In the genomic region with DNA sequence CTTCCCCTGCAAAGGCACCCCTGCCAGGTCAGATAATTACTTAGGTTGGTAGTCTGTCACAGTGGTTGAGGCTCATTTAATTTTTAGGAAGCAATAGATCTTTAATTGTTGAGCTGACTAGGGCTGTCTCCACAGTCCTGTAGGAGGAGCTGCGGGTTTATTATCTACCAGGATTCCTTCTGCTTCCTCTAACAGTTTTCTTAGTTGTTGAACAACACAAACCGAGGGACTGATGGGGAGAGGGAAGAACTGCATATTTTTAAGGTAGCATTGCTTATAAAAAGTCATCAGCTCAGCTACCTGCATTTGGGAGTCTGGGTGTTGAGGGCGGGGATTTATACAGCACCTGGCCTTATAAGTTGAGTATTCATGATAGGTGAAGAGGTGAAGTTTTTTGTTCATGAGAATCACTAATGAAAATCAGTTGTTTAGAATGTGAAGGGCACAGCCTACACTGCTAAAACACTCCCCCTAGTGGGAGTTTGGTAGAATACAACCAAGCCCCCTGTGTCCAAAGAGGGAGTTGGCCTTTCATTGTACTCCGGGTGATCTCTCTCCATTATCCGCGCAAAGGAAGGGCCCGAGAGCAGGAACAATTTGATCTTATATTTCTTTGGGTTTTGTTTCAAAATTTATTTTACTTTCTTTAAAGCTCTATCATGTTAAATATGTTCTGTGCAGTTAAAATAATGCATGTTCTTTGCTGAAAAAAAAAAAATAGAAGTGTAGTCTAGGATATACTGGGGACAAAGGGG, we compare ENCODE assay signal across 8 cellular contexts.
DNase-seq lines count a peak whose midpoint lies in the region; ATAC-seq and TF ChIP-seq lines count a peak whose summit lies in the region.

No MANE protein-coding gene starts in this region.

- TF ChIP-seq CTCF in cardiac muscle cell (IDR thresholded peaks at IDR 0.05; ENCODE audit: low read depth, low read length), result peak; percentile 84

- no peak for DNase-seq in activated CD4-positive, CD25-positive, alpha-beta regulatory T cell (lab: John Stamatoyannopoulos, UW)
- DNase-seq in HuH-7.5 (ENCODE audit: low spot score) (peak; percentile 61), OCI-M2 (lab: John Stamatoyannopoulos, UW; ENCODE audit: unreplicated experiment) (peak; percentile 96), cardiac muscle cell (ENCODE audit: low read depth in 1 of 2, low spot score in 1 of 2) (peak; percentile 75 to 77), putamen (ENCODE audit: low spot score) (peak; percentile 41)
- DNase-seq in activated naive CD8-positive, alpha-beta T cell treated with anti-CD3 and anti-CD28 coated beads, Interleukin-2, amount 10 ng/mL, durations not matched to agents 7 days and 5 days, result no peak

- H3K27ac ChIP-seq in cardiac muscle cell, result peak overlapping the region; percentile 31

- H3K4me1 Mint-ChIP-seq in activated naive CD8-positive, alpha-beta T cell treated with anti-CD3 and anti-CD28 coated beads, Interleukin-2, amount 10 ng/mL, durations not matched to agents 7 days and 5 days, result peaks cover 11% of the 10 kb centered on the region

- peaks cover 7% of the 10 kb centered on the region for H3K36me3 Mint-ChIP-seq in activated naive CD8-positive, alpha-beta T cell treated with anti-CD3 and anti-CD28 coated beads, Interleukin-2, amount 10 ng/mL, durations not matched to agents 7 days and 5 days

- H3K4me1 ChIP-seq in cardiac muscle cell (ENCODE audit: low read depth), result peaks cover 10% of the 10 kb centered on the region

- H3K4me3 Mint-ChIP-seq in activated naive CD8-positive, alpha-beta T cell treated with anti-CD3 and anti-CD28 coated beads, Interleukin-2, amount 10 ng/mL, durations not matched to agents 7 days and 5 days, result no peak overlapping the region

- no peaks in the 10 kb centered on the region for H3K27me3 ChIP-seq in cardiac muscle cell

- H3K4me3 ChIP-seq in cardiac muscle cell, result no peak overlapping the region

- H3K36me3 ChIP-seq in cardiac muscle cell, result no peaks in the 10 kb centered on the region

- H3K27ac Mint-ChIP-seq in activated naive CD8-positive, alpha-beta T cell treated with anti-CD3 and anti-CD28 coated beads, Interleukin-2, amount 10 ng/mL, durations not matched to agents 7 days and 5 days, result no peak overlapping the region

- H3K9me3 ChIP-seq in cardiac muscle cell (ENCODE audit: low read depth), result no peaks in the 10 kb centered on the region

- POLR2A ChIA-PET in activated naive CD8-positive, alpha-beta T cell treated with anti-CD3 and anti-CD28 coated beads, Interleukin-2, amount 10 ng/mL, durations not matched to agents 7 days and 5 days (lab: Charles Lee), result interaction anchor here (0.6 to 1.0 kb wide), 4 partner anchors 392 to 487 kb away, joined by 3 to 5 read pairs (median 4); no protein-coding TSS in a partner anchor

- no peaks in the 10 kb centered on the region for H3K27me3 Mint-ChIP-seq in activated naive CD8-positive, alpha-beta T cell treated with anti-CD3 and anti-CD28 coated beads, Interleukin-2, amount 10 ng/mL, durations not matched to agents 7 days and 5 days

- peak; percentile 29 to 44 for ATAC-seq in activated CD4-positive, CD25-positive, alpha-beta regulatory T cell treated with anti-CD3 and anti-CD28 coated beads, Interleukin-2, amount 50 U/mL, for 24 hours
- ATAC-seq in activated naive CD8-positive, alpha-beta T cell treated with anti-CD3 and anti-CD28 coated beads, Interleukin-2, amount 10 ng/mL, durations not matched to agents 7 days and 5 days (ENCODE audit: low read depth), result peak; percentile 48
- ATAC-seq in HG03520 (IDR thresholded peaks at IDR 0.05; ENCODE audit: unreplicated experiment), result no peak

- no peaks in the 10 kb centered on the region for H3K9me3 Mint-ChIP-seq in activated naive CD8-positive, alpha-beta T cell treated with anti-CD3 and anti-CD28 coated beads, Interleukin-2, amount 10 ng/mL, durations not matched to agents 7 days and 5 days

Comparison
In these comparisons a context has a peak if more than half of its experiments do, and no peak if none do; other contexts are left out.
1. DNase-seq: peak in HuH-7.5 (single experiment), OCI-M2 (single experiment), cardiac muscle cell (2 of 2) and putamen (single experiment); none in activated CD4-positive, CD25-positive, alpha-beta regulatory T cell (0 of 4) and activated naive CD8-positive, alpha-beta T cell treated with anti-CD3 and anti-CD28 coated beads, Interleukin-2, amount 10 ng/mL, durations not matched to agents 7 days and 5 days (single experiment).